ENCODE assay signal across 18 cellular contexts in genomic region chr10:12875100-12875499, GRCh38.
DNase-seq lines count a peak whose midpoint lies in the region; ATAC-seq and TF ChIP-seq lines count a peak whose summit lies in the region.
"Had no signal": no experiment of that assay in that cellular context is flagged by ENCODE, and none has a peak within 500 bp of the region (broad histone marks: within the 10 kb centered on the region; RNA-seq: fewer than 3 reads in every experiment).

No MANE protein-coding gene starts in this region.

- BruUV-seq in A673 (replicated peaks; lab: Mats Ljungman, UMichigan) = no TSS peak

- intact Hi-C loops in gastrocnemius medialis (cut with DNase I; ENCODE audit: low total_unique reads) = no loop called here
- intact Hi-C loops in A673 (cut with micrococcal nuclease; ENCODE audit: unreplicated experiment) = no loop called here

- H3K4me1 ChIP-seq in gastrocnemius medialis (no peaks in the 10 kb centered on the region), A673 (ENCODE audit: insufficient read depth, low read length, poor library complexity, severe bottlenecking) (no peaks in the 10 kb centered on the region)

- in situ Hi-C loops in gastrocnemius medialis (cut with MboI; ENCODE audit: low sequenced_read_pairs in 4 of 4) = loop anchor here in 1 of 4 donors (25.0 kb wide), 1 partner anchor 613 kb away; no protein-coding TSS in a partner anchor

- H3K27ac Mint-ChIP-seq in nephron = peak overlapping the region in 2 of 3 experiments; percentile 55 to 79
- H3K27ac Mint-ChIP-seq: activated B cell treated with CpG ODN at 0.5 μM for 24 hours; activated T-helper 1 cell treated with anti-CD3 and anti-CD28 coated beads, Interleukin-12 subunit alpha, Interleukin-12 subunit beta, Interleukin-2, Interleukin-4 antibody, amounts not matched to agents 30 ng/mL and 10 ng/mL and 1 ng/mL, durations not matched to agents 14 hours and 24 hours and 36 hours had no signal

- no peak for TF ChIP-seq POLR2A in gastrocnemius medialis (IDR thresholded peaks at IDR 0.05)

- DNase-seq in H4 (ENCODE audit: low spot score) (peak; percentile 71), NCI-H146 treated with DMSO at 0.1 percent for 48 hours (lab: John Stamatoyannopoulos, UW; ENCODE audit: unreplicated experiment) (peak; percentile 28), cerebellum (ENCODE audit: low spot score) (peak; percentile 28), gastrocnemius medialis (no peak), A673 (ENCODE audit: low spot score) (no peak)
- DNase-seq: activated B cell treated with CpG ODN at 0.5 μM for 24 hours; AML-193; COR-L47; foreskin fibroblast; left colon; NCI-H1105; NCI-H2171; SHP77; stimulated activated CD4-positive, alpha-beta T cell treated with anti-CD3 and anti-CD28 coated beads, Interleukin-4, amount 100 ng/mL, for 24 hours had no signal

- H3K27me3 ChIP-seq in gastrocnemius medialis = no peaks in the 10 kb centered on the region
- no peaks in the 10 kb centered on the region for H3K27me3 ChIP-seq in A673 (replicated peaks; ENCODE audit: insufficient read depth, low read depth, low read length, poor library complexity)

- ATAC-seq in gastrocnemius medialis = no peak
- no peak for ATAC-seq in HG02678 (IDR thresholded peaks at IDR 0.05; ENCODE audit: unreplicated experiment)
- ATAC-seq in GM19467 (IDR thresholded peaks at IDR 0.05; ENCODE audit: unreplicated experiment) = no peak
- ATAC-seq: left colon had no signal

- H3K4me3 ChIP-seq in gastrocnemius medialis (no peak overlapping the region), A673 (ENCODE audit: low read depth, low read length, poor library complexity, severe bottlenecking) (no peak overlapping the region)

- POLR2A ChIA-PET in A673 (lab: Charles Lee; ENCODE audit: low non-redundant PET) = no interaction called here

- H3K27ac ChIP-seq in gastrocnemius medialis (no peak overlapping the region), A673 (ENCODE audit: low read depth, low read length, poor library complexity, severe bottlenecking) (no peak overlapping the region)

- CTCF ChIA-PET in A673 (lab: Charles Lee) = no interaction called here

- peaks cover 20% of the 10 kb centered on the region for H3K4me1 Mint-ChIP-seq in nephron
- H3K4me1 Mint-ChIP-seq: activated B cell treated with CpG ODN at 0.5 μM for 24 hours had no signal

- no peak overlapping the region for H3K4me3 Mint-ChIP-seq in nephron
- H3K4me3 Mint-ChIP-seq: activated B cell treated with CpG ODN at 0.5 μM for 24 hours; activated T-helper 1 cell treated with anti-CD3 and anti-CD28 coated beads, Interleukin-12 subunit alpha, Interleukin-12 subunit beta, Interleukin-2, Interleukin-4 antibody, amounts not matched to agents 30 ng/mL and 10 ng/mL and 1 ng/mL, durations not matched to agents 14 hours and 24 hours and 36 hours had no signal

- TF ChIP-seq CTCF in nephron (IDR thresholded peaks at IDR 0.05; ENCODE audit: unreplicated experiment in 3 of 3) (no peak), gastrocnemius medialis (IDR thresholded peaks at IDR 0.05 in 4 of 5, conservative IDR thresholded peaks at IDR 0.05 in 1 of 5) (no peak), A673 (conservative IDR thresholded peaks at IDR 0.05; ENCODE audit: low read depth, low read length) (no peak)

- peaks cover 5% of the 10 kb centered on the region for H3K27me3 Mint-ChIP-seq in nephron (ENCODE audit: low read depth)

- peaks cover 9% of the 10 kb centered on the region for H3K9me3 Mint-ChIP-seq in nephron
- H3K9me3 Mint-ChIP-seq: activated B cell treated with CpG ODN at 0.5 μM for 24 hours; activated T-helper 1 cell treated with anti-CD3 and anti-CD28 coated beads, Interleukin-12 subunit alpha, Interleukin-12 subunit beta, Interleukin-2, Interleukin-4 antibody, amounts not matched to agents 30 ng/mL and 10 ng/mL and 1 ng/mL, durations not matched to agents 14 hours and 24 hours and 36 hours had no signal

- no peaks in the 10 kb centered on the region for H3K36me3 Mint-ChIP-seq in nephron (ENCODE audit: low read depth)

- H3K9me3 ChIP-seq in gastrocnemius medialis (no peaks in the 10 kb centered on the region), A673 (ENCODE audit: low read depth, low read length, poor library complexity, severe bottlenecking) (no peaks in the 10 kb centered on the region)

- H3K36me3 ChIP-seq in gastrocnemius medialis (no peaks in the 10 kb centered on the region), A673 (ENCODE audit: insufficient read depth, low read length, poor library complexity, severe bottlenecking) (no peaks in the 10 kb centered on the region)

Comparison
In these comparisons a context has a peak if more than half of its experiments do, and no peak if none do; other contexts are left out.
1. DNase-seq: peak in H4 (single experiment), NCI-H146 treated with DMSO at 0.1 percent for 48 hours (single experiment) and cerebellum (single experiment); none in gastrocnemius medialis (0 of 2) and A673 (single experiment).